20 cellular contexts compared by ENCODE assay signal in genomic region chr17:27547301-27547683, GRCh38.
A peak's percentile ranks its signal among the peaks of the same experiment; 100 is the strongest.
DNase-seq lines count a peak whose midpoint lies in the region; ATAC-seq lines count a peak whose summit lies in the region.
"Had no signal": no experiment of that assay in that cellular context is flagged by ENCODE, and none has a peak within 500 bp of the region (broad histone marks: within the 10 kb centered on the region; RNA-seq: fewer than 3 reads in every experiment).

No MANE protein-coding gene starts in this region.

- H3K9me3 ChIP-seq in CD8-positive, alpha-beta memory T cell (ENCODE audit: low read length), result no peaks in the 10 kb centered on the region

- no peak overlapping the region for H3K27ac ChIP-seq in CD8-positive, alpha-beta memory T cell (ENCODE audit: low read depth, low read length)
- H3K27ac ChIP-seq: PC-9, VCaP had no signal

- H3K27ac Mint-ChIP-seq in T-helper 1 cell treated with Interleukin-12 subunit alpha and Interleukin-12 subunit beta and Interleukin-4 antibody, amounts not matched to agents 30 μg/mL and 1 μg/mL, for 36 hours, result peak overlapping the region; percentile 94
- H3K27ac Mint-ChIP-seq in activated T-helper 2 cell treated with anti-CD3 and anti-CD28 coated beads, Interferon-gamma antibody, Interleukin-2, Interleukin-4, amounts not matched to agents 10 μg/mL and 5 μg/mL and 100 μg/mL, durations not matched to agents 14 hours and 24 hours and 36 hours, result peak overlapping the region; percentile 87
- H3K27ac Mint-ChIP-seq in naive B cell, result peak overlapping the region in 5 of 6 donors; percentile 12 to 82 (median 32)
- peak overlapping the region in 1 of 8 donors; percentile 3 for H3K27ac Mint-ChIP-seq in CD8-positive, alpha-beta memory T cell
- H3K27ac Mint-ChIP-seq: CD14-positive monocyte, type B pancreatic cell had no signal

- no peaks in the 10 kb centered on the region for H3K9me3 Mint-ChIP-seq in T-helper 1 cell treated with Interleukin-12 subunit alpha and Interleukin-12 subunit beta and Interleukin-4 antibody, amounts not matched to agents 30 μg/mL and 1 μg/mL, for 36 hours
- no peaks in the 10 kb centered on the region for H3K9me3 Mint-ChIP-seq in activated T-helper 2 cell treated with anti-CD3 and anti-CD28 coated beads, Interferon-gamma antibody, Interleukin-2, Interleukin-4, amounts not matched to agents 10 μg/mL and 5 μg/mL and 100 μg/mL, durations not matched to agents 14 hours and 24 hours and 36 hours
- no peaks in the 10 kb centered on the region for H3K9me3 Mint-ChIP-seq in naive B cell
- no peaks in the 10 kb centered on the region for H3K9me3 Mint-ChIP-seq in CD8-positive, alpha-beta memory T cell
- H3K9me3 Mint-ChIP-seq: CD14-positive monocyte, type B pancreatic cell had no signal

- intact Hi-C loops in activated T-helper 2 cell treated with anti-CD3 and anti-CD28 coated beads, Interferon-gamma antibody, Interleukin-2, Interleukin-4, amounts not matched to agents 10 μg/mL and 5 μg/mL and 100 μg/mL, durations not matched to agents 14 hours and 24 hours and 36 hours (cut with micrococcal nuclease), result loop anchor here (10.0 kb wide), 2 partner anchors 162 to 498 kb away; partner anchors contain the start of gene NLK

- POLR2A ChIA-PET in CD8-positive, alpha-beta memory T cell (lab: Charles Lee), result no interaction called here

- H3K27me3 Mint-ChIP-seq in T-helper 1 cell treated with Interleukin-12 subunit alpha and Interleukin-12 subunit beta and Interleukin-4 antibody, amounts not matched to agents 30 μg/mL and 1 μg/mL, for 36 hours (ENCODE audit: low read depth), result no peaks in the 10 kb centered on the region
- H3K27me3 Mint-ChIP-seq in activated T-helper 2 cell treated with anti-CD3 and anti-CD28 coated beads, Interferon-gamma antibody, Interleukin-2, Interleukin-4, amounts not matched to agents 10 μg/mL and 5 μg/mL and 100 μg/mL, durations not matched to agents 14 hours and 24 hours and 36 hours (ENCODE audit: low read depth), result peaks cover 2% of the 10 kb centered on the region
- peaks cover 0 to 5% (median 0%) of the 10 kb centered on the region in 3 donors for H3K27me3 Mint-ChIP-seq in naive B cell
- peaks cover 0 to 2% of the 10 kb centered on the region in 2 donors for H3K27me3 Mint-ChIP-seq in CD8-positive, alpha-beta memory T cell
- H3K27me3 Mint-ChIP-seq: progenitor cell of endocrine pancreas, type B pancreatic cell had no signal

- CTCF ChIA-PET in CD8-positive, alpha-beta memory T cell (lab: Charles Lee), result no interaction called here

- H3K4me3 Mint-ChIP-seq in T-helper 1 cell treated with Interleukin-12 subunit alpha and Interleukin-12 subunit beta and Interleukin-4 antibody, amounts not matched to agents 30 μg/mL and 1 μg/mL, for 36 hours, result peak overlapping the region; percentile 29
- peak overlapping the region; percentile 48 for H3K4me3 Mint-ChIP-seq in activated T-helper 2 cell treated with anti-CD3 and anti-CD28 coated beads, Interferon-gamma antibody, Interleukin-2, Interleukin-4, amounts not matched to agents 10 μg/mL and 5 μg/mL and 100 μg/mL, durations not matched to agents 14 hours and 24 hours and 36 hours (ENCODE audit: low read depth)
- no peak overlapping the region for H3K4me3 Mint-ChIP-seq in naive B cell
- H3K4me3 Mint-ChIP-seq in CD8-positive, alpha-beta memory T cell, result no peak overlapping the region
- H3K4me3 Mint-ChIP-seq: CD14-positive monocyte, type B pancreatic cell had no signal

- DNase-seq in T-helper 1 cell (no peak), DMS53 treated with DMSO at 0.1 percent for 48 hours (lab: John Stamatoyannopoulos, UW; ENCODE audit: unreplicated experiment) (peak; percentile 30), naive B cell (no peak)
- DNase-seq in activated T-helper 2 cell treated with anti-CD3 and anti-CD28 coated beads, Interferon-gamma antibody, Interleukin-2, Interleukin-4, amounts not matched to agents 10 μg/mL and 5 μg/mL and 100 μg/mL, durations not matched to agents 14 hours and 24 hours and 36 hours (ENCODE audit: low spot score), result no peak
- no peak for DNase-seq in CD8-positive, alpha-beta memory T cell
- DNase-seq: 8988T; activated CD8-positive, alpha-beta memory T cell treated with anti-CD3 and anti-CD28 coated beads, Interleukin-2, amount 50 U/mL, for 4 hours; hippocampal formation; KBM-7; NCI-H1105; NCI-H526; PC-9; small intestine had no signal

- H3K4me3 ChIP-seq in CD8-positive, alpha-beta memory T cell (ENCODE audit: low read length), result no peak overlapping the region
- H3K4me3 ChIP-seq: PC-9 had no signal

- peaks cover 64% of the 10 kb centered on the region for H3K4me1 Mint-ChIP-seq in T-helper 1 cell treated with Interleukin-12 subunit alpha and Interleukin-12 subunit beta and Interleukin-4 antibody, amounts not matched to agents 30 μg/mL and 1 μg/mL, for 36 hours (ENCODE audit: low read depth)
- H3K4me1 Mint-ChIP-seq in activated T-helper 2 cell treated with anti-CD3 and anti-CD28 coated beads, Interferon-gamma antibody, Interleukin-2, Interleukin-4, amounts not matched to agents 10 μg/mL and 5 μg/mL and 100 μg/mL, durations not matched to agents 14 hours and 24 hours and 36 hours (ENCODE audit: low read depth), result peaks cover 59% of the 10 kb centered on the region
- H3K4me1 Mint-ChIP-seq in naive B cell, result peaks cover 42 to 49% (median 49%) of the 10 kb centered on the region in 3 donors
- H3K4me1 Mint-ChIP-seq in CD8-positive, alpha-beta memory T cell, result peaks cover 45 to 50% (median 47%) of the 10 kb centered on the region in 3 donors

- no peaks in the 10 kb centered on the region for H3K36me3 ChIP-seq in CD8-positive, alpha-beta memory T cell (ENCODE audit: insufficient read depth, low read length)

- H3K4me1 ChIP-seq in CD8-positive, alpha-beta memory T cell (ENCODE audit: insufficient read depth, low read length), result peaks cover 16% of the 10 kb centered on the region

- no peak for ATAC-seq in naive B cell (ENCODE audit: low read depth in 2 of 2)
- ATAC-seq in GM19328 (IDR thresholded peaks at IDR 0.05; ENCODE audit: unreplicated experiment), result no peak
- no peak for ATAC-seq in GM18868 (IDR thresholded peaks at IDR 0.05; ENCODE audit: unreplicated experiment)

- H3K36me3 Mint-ChIP-seq in T-helper 1 cell treated with Interleukin-12 subunit alpha and Interleukin-12 subunit beta and Interleukin-4 antibody, amounts not matched to agents 30 μg/mL and 1 μg/mL, for 36 hours (ENCODE audit: low read depth), result peaks cover 23% of the 10 kb centered on the region
- peaks cover 17% of the 10 kb centered on the region for H3K36me3 Mint-ChIP-seq in activated T-helper 2 cell treated with anti-CD3 and anti-CD28 coated beads, Interferon-gamma antibody, Interleukin-2, Interleukin-4, amounts not matched to agents 10 μg/mL and 5 μg/mL and 100 μg/mL, durations not matched to agents 14 hours and 24 hours and 36 hours (ENCODE audit: low read depth)
- H3K36me3 Mint-ChIP-seq in naive B cell, result peaks cover 9 to 13% of the 10 kb centered on the region in 2 donors
- H3K36me3 Mint-ChIP-seq in CD8-positive, alpha-beta memory T cell, result peaks cover 0 to 13% (median 7%) of the 10 kb centered on the region in 3 donors

- H3K27me3 ChIP-seq in CD8-positive, alpha-beta memory T cell (ENCODE audit: insufficient read depth, low read length, poor library complexity, severe bottlenecking), result no peaks in the 10 kb centered on the region

Comparison
In these comparisons a context has a peak if more than half of its experiments do, and no peak if none do; other contexts are left out.
1. H3K4me3 Mint-ChIP-seq: peak in T-helper 1 cell treated with Interleukin-12 subunit alpha and Interleukin-12 subunit beta and Interleukin-4 antibody, amounts not matched to agents 30 μg/mL and 1 μg/mL, for 36 hours (single experiment) and activated T-helper 2 cell treated with anti-CD3 and anti-CD28 coated beads, Interferon-gamma antibody, Interleukin-2, Interleukin-4, amounts not matched to agents 10 μg/mL and 5 μg/mL and 100 μg/mL, durations not matched to agents 14 hours and 24 hours and 36 hours (single experiment); none in naive B cell (0 of 8) and CD8-positive, alpha-beta memory T cell (0 of 7).